Comparison of ENCODE assay signal across 4 cellular contexts in genomic region chr22:35487623-35488022, GRCh38. TPM values are rescaled to one million over a fixed set of nuclear protein-coding genes. Genes with fewer than 3 reads are reported as not detected.
"Had no signal": no experiment of that assay in that cellular context is flagged by ENCODE, and none has a peak within 500 bp of the region (broad histone marks: within the 10 kb centered on the region; RNA-seq: fewer than 3 reads in every experiment).

No MANE protein-coding gene starts in this region.

RNA-seq across cellular contexts. Expression of gene RASD2, which starts 53.0 kb away (rescaled TPM):
- total RNA-seq: left lobe of liver, lung microvascular endothelial cell, mesothelial cell of epicardium had no signal
- polyA plus RNA-seq: immature natural killer cell had no signal
